Comparison of ENCODE assay signal across 8 cellular contexts in genomic region chr3:187041362-187042061, GRCh38.
DNase-seq lines count a peak whose midpoint lies in the region; ATAC-seq, FAIRE-seq and TF ChIP-seq lines count a peak whose summit lies in the region.

No MANE protein-coding gene starts in this region.

- DNase-seq in GM12892 (ENCODE audit: insufficient read length) = no peak
- peak in 3 of 5 experiments; percentile 24 to 95 (median 54) for DNase-seq in T-helper 2 cell
- DNase-seq in effector memory CD4-positive, alpha-beta T cell = peak in 2 of 3 donors; percentile 28 to 42
- no peak for DNase-seq in upper lobe of left lung
- no peak for DNase-seq in D721Med (ENCODE audit: insufficient read length, low spot score)
- no peak for DNase-seq in epidermal melanocyte (ENCODE audit: insufficient read length, low spot score)

- H3K27me3 ChIP-seq in effector memory CD4-positive, alpha-beta T cell (replicated peaks; ENCODE audit: control insufficient read depth, insufficient read depth, low read length, poor library complexity, severe bottlenecking) = no peaks in the 10 kb centered on the region
- H3K27me3 ChIP-seq in upper lobe of left lung = no peaks in the 10 kb centered on the region

- 73 to 75% methylated on average over 6 of the region's 6 CpGs for WGBS in upper lobe of left lung, 2 donors

- peak; percentile 34; the same call in 1 of the 2 replicates for TF ChIP-seq POLR2A in GM12892 (IDR thresholded peaks at IDR 0.05; ENCODE audit: low read depth, low read length)
- TF ChIP-seq POLR2A in upper lobe of left lung (IDR thresholded peaks at IDR 0.05) = no peak

- H3K27ac ChIP-seq in effector memory CD4-positive, alpha-beta T cell (ENCODE audit: insufficient read depth, low read length, poor library complexity, severe bottlenecking) = peak overlapping the region; percentile 72
- peak overlapping the region; percentile 21 to 52 (median 30) for H3K27ac ChIP-seq in upper lobe of left lung

- no peak for TF ChIP-seq EP300 in upper lobe of left lung (IDR thresholded peaks at IDR 0.05)

- peak; percentile 86 for FAIRE-seq in GM12892 (lab: Jason Lieb, UNC)
- no peak for FAIRE-seq in D721Med (lab: Jason Lieb, UNC)

- peak; percentile 43 for ATAC-seq in HG02870 (IDR thresholded peaks at IDR 0.05; ENCODE audit: unreplicated experiment)
- ATAC-seq in upper lobe of left lung (ENCODE audit: low FRiP score in 2 of 2) = peak in 1 of 2 donors; percentile 44
- ATAC-seq in HG03521 (IDR thresholded peaks at IDR 0.05; ENCODE audit: unreplicated experiment) = no peak

- peaks cover 61% of the 10 kb centered on the region for H3K4me1 ChIP-seq in effector memory CD4-positive, alpha-beta T cell (ENCODE audit: control insufficient read depth, insufficient read depth, low read length, poor library complexity, severe bottlenecking)
- H3K4me1 ChIP-seq in upper lobe of left lung = peaks cover 28 to 53% (median 40%) of the 10 kb centered on the region in 4 donors

- H3K36me3 ChIP-seq in effector memory CD4-positive, alpha-beta T cell (ENCODE audit: control insufficient read depth, insufficient read depth, low read length) = peaks cover 48% of the 10 kb centered on the region
- peaks cover 0 to 36% (median 11%) of the 10 kb centered on the region in 4 donors for H3K36me3 ChIP-seq in upper lobe of left lung

- TF ChIP-seq CTCF in upper lobe of left lung (IDR thresholded peaks at IDR 0.05) (no peak), D721Med (IDR thresholded peaks at IDR 0.05; ENCODE audit: insufficient read depth, missing control alignments) (no peak)

- H3K4me3 ChIP-seq in effector memory CD4-positive, alpha-beta T cell (ENCODE audit: insufficient read depth, low read depth, low read length, poor library complexity, severe bottlenecking) = peak overlapping the region; percentile 9
- no peak overlapping the region for H3K4me3 ChIP-seq in upper lobe of left lung

- H3K9me3 ChIP-seq in effector memory CD4-positive, alpha-beta T cell (ENCODE audit: control insufficient read depth, low read length) = no peaks in the 10 kb centered on the region
- H3K9me3 ChIP-seq in upper lobe of left lung = no peaks in the 10 kb centered on the region

Comparison
In these comparisons a context has a peak if more than half of its experiments do, and no peak if none do; other contexts are left out.
1. DNase-seq: peak in T-helper 2 cell (3 of 5) and effector memory CD4-positive, alpha-beta T cell (2 of 3); none in GM12892 (single experiment), upper lobe of left lung (0 of 2), D721Med (single experiment) and epidermal melanocyte (single experiment).